23 cellular contexts compared by ENCODE assay signal in genomic region chr1:68227598-68227997, GRCh38. TPM values are rescaled to one million over a fixed set of nuclear protein-coding genes. Genes with fewer than 3 reads are reported as not detected.
"Had no signal": no experiment of that assay in that cellular context is flagged by ENCODE, and none has a peak within 500 bp of the region (broad histone marks: within the 10 kb centered on the region; RNA-seq: fewer than 3 reads in every experiment).

No MANE protein-coding gene starts in this region.

- H3K9me3 Mint-ChIP-seq: activated CD4-positive, alpha-beta T cell treated with anti-CD3 and anti-CD28 coated beads, Interleukin-2, amount 10 ng/mL, durations not matched to agents 7 days and 5 days; activated naive CD4-positive, alpha-beta T cell treated with anti-CD3 and anti-CD28 coated beads, Interleukin-2, amount 50 U/mL, for 24 hours; dendritic cell treated with granulocyte-macrophage colony-stimulating factor and Interleukin-4, amounts not matched to agents 40 ng/mL and 50 ng/mL, for 4 days had no signal

- H3K27me3 ChIP-seq: brain microvascular endothelial cell, upper lobe of right lung had no signal

- H3K4me1 ChIP-seq: upper lobe of right lung had no signal

- H3K36me3 Mint-ChIP-seq: activated naive CD4-positive, alpha-beta T cell treated with anti-CD3 and anti-CD28 coated beads, Interleukin-2, amount 50 U/mL, for 24 hours; naive B cell had no signal

- DNase-seq: activated CD4-positive, alpha-beta T cell treated with anti-CD3 and anti-CD28 coated beads, Interleukin-2, amount 10 ng/mL, durations not matched to agents 7 days and 5 days; activated CD8-positive, alpha-beta T cell treated with anti-CD3 and anti-CD28 coated beads, Interleukin-2, amount 10 ng/mL, durations not matched to agents 7 days and 5 days; activated gamma-delta T cell treated with Interleukin-2 at 50 U/mL for 16 hours; activated T-cell treated with anti-CD3 and anti-CD28 coated beads, Interleukin-2, amount 50 U/mL, for 1 hour; anterior cingulate cortex; brain microvascular endothelial cell; caudate nucleus; effector CD4-positive, alpha-beta T cell; heart left ventricle; lower lobe of right lung; mesendoderm; naive B cell; nucleus accumbens; spleen; stimulated activated CD4-positive, alpha-beta T cell treated with anti-CD3 and anti-CD28 coated beads, Interleukin-4, amount 100 ng/mL, for 24 hours; stimulated activated naive CD8-positive, alpha-beta T cell treated with anti-CD3 and anti-CD28 coated beads, Interleukin-15, Interleukin-2, amounts not matched to agents 100 U/mL and 50 U/mL, for 24 hours; upper lobe of right lung had no signal

- H3K36me3 ChIP-seq: brain microvascular endothelial cell, heart left ventricle, lower lobe of right lung, upper lobe of right lung had no signal

- H3K4me3 ChIP-seq: heart left ventricle, lower lobe of right lung, spleen, upper lobe of right lung had no signal

- H3K4me3 Mint-ChIP-seq: activated CD4-positive, alpha-beta T cell treated with anti-CD3 and anti-CD28 coated beads, Interleukin-2, amount 10 ng/mL, durations not matched to agents 7 days and 5 days; activated CD8-positive, alpha-beta T cell treated with anti-CD3 and anti-CD28 coated beads, Interleukin-2, amount 10 ng/mL, durations not matched to agents 7 days and 5 days; activated naive CD4-positive, alpha-beta T cell treated with anti-CD3 and anti-CD28 coated beads, Interleukin-2, amount 50 U/mL, for 24 hours; dendritic cell treated with granulocyte-macrophage colony-stimulating factor and Interleukin-4, amounts not matched to agents 40 ng/mL and 50 ng/mL, for 4 days; naive B cell had no signal

- H3K27ac Mint-ChIP-seq: activated CD4-positive, alpha-beta T cell treated with anti-CD3 and anti-CD28 coated beads, Interleukin-2, amount 10 ng/mL, durations not matched to agents 7 days and 5 days; activated CD8-positive, alpha-beta T cell treated with anti-CD3 and anti-CD28 coated beads, Interleukin-2, amount 10 ng/mL, durations not matched to agents 7 days and 5 days; activated naive CD4-positive, alpha-beta T cell treated with anti-CD3 and anti-CD28 coated beads, Interleukin-2, amount 50 U/mL, for 24 hours; dendritic cell treated with granulocyte-macrophage colony-stimulating factor and Interleukin-4, amounts not matched to agents 40 ng/mL and 50 ng/mL, for 4 days; naive B cell had no signal

- H3K27ac ChIP-seq: brain microvascular endothelial cell, lower lobe of right lung, spleen, upper lobe of right lung had no signal

- ATAC-seq: activated CD4-positive, CD25-positive, alpha-beta regulatory T cell treated with anti-CD3 and anti-CD28 coated beads, Interleukin-2, amount 50 U/mL, for 24 hours; activated CD8-positive, alpha-beta T cell treated with anti-CD3 and anti-CD28 coated beads, Interleukin-2, amount 10 ng/mL, durations not matched to agents 7 days and 5 days; esophagus mucosa; heart left ventricle; left lobe of liver; lower lobe of right lung; stimulated activated naive CD8-positive, alpha-beta T cell treated with anti-CD3 and anti-CD28 coated beads, Interleukin-15, Interleukin-2, amounts not matched to agents 100 U/mL and 50 U/mL, for 24 hours; upper lobe of right lung had no signal

- H3K9me3 ChIP-seq: heart left ventricle, lower lobe of right lung, spleen, upper lobe of right lung had no signal

RNA-seq across cellular contexts. Expression of gene WLS, which starts 4.7 kb away (rescaled TPM):
- total RNA-seq: activated CD4-positive, alpha-beta T cell treated with anti-CD3 and anti-CD28 coated beads, Interleukin-2, amount 10 ng/mL, durations not matched to agents 7 days and 5 days; activated CD8-positive, alpha-beta T cell treated with anti-CD3 and anti-CD28 coated beads, Interleukin-2, amount 10 ng/mL, durations not matched to agents 7 days and 5 days; T-helper 2 cell treated with Interferon-gamma antibody and Interleukin-4, amounts not matched to agents 100 ng/mL and 5 ng/mL, for 36 hours had no signal
